ENCODE assay signal across 8 cellular contexts in the genomic region with DNA sequence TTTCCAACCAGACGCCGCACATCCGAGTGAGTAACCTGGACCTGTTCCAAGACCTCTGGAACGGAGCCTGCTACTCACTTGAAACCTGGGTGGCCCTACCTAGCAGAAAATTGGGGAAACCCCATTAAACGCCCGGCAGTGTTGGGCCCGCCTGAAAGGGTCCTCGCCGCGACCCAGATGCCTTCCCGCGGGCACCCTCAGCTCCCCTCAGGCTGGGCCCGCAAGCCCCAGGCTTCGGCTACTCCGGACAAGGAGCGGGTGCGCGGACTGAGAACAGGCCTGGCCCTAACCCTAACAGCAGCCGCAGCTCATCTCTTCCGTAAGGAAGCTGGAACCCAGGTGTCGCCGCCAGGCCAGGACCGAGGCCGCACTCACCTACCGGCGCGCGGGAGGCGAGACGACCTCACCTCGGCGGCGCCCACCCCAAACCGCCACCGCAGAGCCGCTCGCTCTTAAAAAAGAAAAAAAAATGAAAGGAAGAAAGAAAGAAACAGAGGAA. TPM values are rescaled to one million over a fixed set of nuclear protein-coding genes. Genes with fewer than 3 reads are reported as not detected.
A peak's percentile ranks its signal among the peaks of the same experiment; 100 is the strongest.
DNase-seq lines count a peak whose midpoint lies in the region; ATAC-seq and TF ChIP-seq lines count a peak whose summit lies in the region.

No MANE protein-coding gene starts in this region.

- peaks cover 9% of the 10 kb centered on the region for H3K4me1 ChIP-seq in effector memory CD4-positive, alpha-beta T cell (ENCODE audit: control insufficient read depth, insufficient read depth, low read length, poor library complexity, severe bottlenecking)
- H3K4me1 ChIP-seq in mesenchymal stem cell (ENCODE audit: control insufficient read depth, insufficient read depth, low read depth, low read length), result peaks cover 9% of the 10 kb centered on the region
- H3K4me1 ChIP-seq in thymus (ENCODE audit: control insufficient read depth, insufficient read depth, low read length), result peaks cover 15% of the 10 kb centered on the region

- peak overlapping the region; percentile 59 for H2BK120ac ChIP-seq in mesenchymal stem cell (ENCODE audit: low read depth, low read length)

- peak overlapping the region; percentile 52 to 93 for H3K4ac ChIP-seq in mesenchymal stem cell (ENCODE audit: low read depth in 1 of 2, low read length in 2 of 2)

- H3K4me2 ChIP-seq in mesenchymal stem cell (ENCODE audit: low read length, poor library complexity, severe bottlenecking), result peak overlapping the region; percentile 81

- no peak overlapping the region for H2BK5ac ChIP-seq in mesenchymal stem cell (ENCODE audit: low read depth, low read length, poor library complexity, severe bottlenecking)

- no peaks in the 10 kb centered on the region for H3K9me3 ChIP-seq in effector memory CD4-positive, alpha-beta T cell (ENCODE audit: control insufficient read depth, low read length)
- H3K9me3 ChIP-seq in mesenchymal stem cell (ENCODE audit: control insufficient read depth, low read length), result peaks cover 4% of the 10 kb centered on the region
- H3K9me3 ChIP-seq in thymus (ENCODE audit: control insufficient read depth), result no peaks in the 10 kb centered on the region

- peak; percentile 45 for ATAC-seq in GM18870 (IDR thresholded peaks at IDR 0.05; ENCODE audit: unreplicated experiment)
- peak; percentile 20 for ATAC-seq in HG03066 (IDR thresholded peaks at IDR 0.05; ENCODE audit: low read depth, unreplicated experiment)
- peak; percentile 24 for ATAC-seq in SK-N-SH treated with all-trans-retinoic acid at 6 μM for 48 hours

- under 1% methylated on average over 30 of the region's 37 CpGs for WGBS in mesenchymal stem cell
- WGBS in thymus, result under 1% methylated on average over 37 of the region's 37 CpGs

- peak overlapping the region; percentile 96 for H3K9ac ChIP-seq in mesenchymal stem cell (ENCODE audit: low read length)

- DNase-seq in COLO668 (lab: John Stamatoyannopoulos, UW; ENCODE audit: unreplicated experiment), result peak; percentile 71
- peak; percentile 22 to 34 (median 25) for DNase-seq in effector memory CD4-positive, alpha-beta T cell
- DNase-seq in mesenchymal stem cell, result peak; percentile 76
- no peak for DNase-seq in stimulated activated CD4-positive, alpha-beta T cell treated with anti-CD3 and anti-CD28 coated beads, Interleukin-1b, Interleukin-23, amount 100 ng/mL, for 48 hours

- H3K14ac ChIP-seq in mesenchymal stem cell (ENCODE audit: low read length in 2 of 2), result no peak overlapping the region

- H2AFZ ChIP-seq in mesenchymal stem cell (ENCODE audit: low read depth, low read length), result no peak overlapping the region

- peak overlapping the region; percentile 90 for H4K8ac ChIP-seq in mesenchymal stem cell (ENCODE audit: low read length)

- peak overlapping the region; percentile 99 for H3K4me3 ChIP-seq in effector memory CD4-positive, alpha-beta T cell (ENCODE audit: insufficient read depth, low read depth, low read length, poor library complexity, severe bottlenecking)
- H3K4me3 ChIP-seq in mesenchymal stem cell (ENCODE audit: insufficient read depth in 1 of 2, low read depth in 1 of 2, low read length in 2 of 2), result peak overlapping the region; percentile 70 to 82
- H3K4me3 ChIP-seq in thymus (ENCODE audit: low read length), result peak overlapping the region; percentile 96

- peak overlapping the region; percentile 18 for H2BK15ac ChIP-seq in mesenchymal stem cell (ENCODE audit: low read depth, poor library complexity, severe bottlenecking)

- H4K91ac ChIP-seq in mesenchymal stem cell (ENCODE audit: low read length), result peak overlapping the region; percentile 31

- H3K27ac ChIP-seq in effector memory CD4-positive, alpha-beta T cell (ENCODE audit: insufficient read depth, low read length, poor library complexity, severe bottlenecking), result peak overlapping the region; percentile 94
- H3K27ac ChIP-seq in mesenchymal stem cell (ENCODE audit: low read length, poor library complexity, severe bottlenecking) (peak overlapping the region; percentile 48), thymus (ENCODE audit: low read depth) (peak overlapping the region; percentile 78)

- peaks cover 21% of the 10 kb centered on the region for H3K79me1 ChIP-seq in mesenchymal stem cell (replicated peaks; ENCODE audit: low read length, poor library complexity, severe bottlenecking)

- no peak overlapping the region for H2BK12ac ChIP-seq in mesenchymal stem cell (ENCODE audit: low read length in 2 of 2)

- no peaks in the 10 kb centered on the region for H3K27me3 ChIP-seq in effector memory CD4-positive, alpha-beta T cell (replicated peaks; ENCODE audit: control insufficient read depth, insufficient read depth, low read length, poor library complexity, severe bottlenecking)
- no peaks in the 10 kb centered on the region for H3K27me3 ChIP-seq in mesenchymal stem cell (ENCODE audit: control insufficient read depth in 1 of 2, insufficient read depth in 1 of 2, low read length in 2 of 2)
- H3K27me3 ChIP-seq in thymus (ENCODE audit: control insufficient read depth, insufficient read depth), result no peaks in the 10 kb centered on the region

- no peak overlapping the region for H2AK5ac ChIP-seq in mesenchymal stem cell (ENCODE audit: low read length, severe bottlenecking)

- H3K18ac ChIP-seq in mesenchymal stem cell (ENCODE audit: low read depth in 1 of 2, low read length in 2 of 2), result peak overlapping the region; percentile 46 to 90

- H3K23ac ChIP-seq in mesenchymal stem cell (ENCODE audit: low read length in 2 of 2), result no peak overlapping the region

- H3K36me3 ChIP-seq in effector memory CD4-positive, alpha-beta T cell (ENCODE audit: control insufficient read depth, insufficient read depth, low read length), result no peaks in the 10 kb centered on the region
- H3K36me3 ChIP-seq in mesenchymal stem cell (ENCODE audit: control insufficient read depth in 1 of 2, insufficient read depth in 2 of 2, low read depth in 1 of 2, low read length in 2 of 2) (peaks cover 4% of the 10 kb centered on the region in 2 experiments), thymus (ENCODE audit: control insufficient read depth, insufficient read depth) (no peaks in the 10 kb centered on the region)

TF ChIP-seq in SK-N-SH treated with all-trans-retinoic acid at 6 μM for 48 hours, 23 proteins besides CTCF, POLR2A, EP300 and RAD21:
- TF ChIP-seq ZFP30 (CRISPR knock-in tag; IDR thresholded peaks at IDR 0.05) (no peak), GLIS3 (CRISPR knock-in tag; IDR thresholded peaks at IDR 0.05) (no peak), SNAI2 (CRISPR knock-in tag; IDR thresholded peaks at IDR 0.05) (no peak), ZNF565 (CRISPR knock-in tag; conservative IDR thresholded peaks at IDR 0.05; ENCODE audit: low read depth) (no peak), BACH2 (CRISPR knock-in tag; IDR thresholded peaks at IDR 0.05; ENCODE audit: borderline replicate concordance) (no peak), ARNTL (CRISPR knock-in tag; IDR thresholded peaks at IDR 0.05; ENCODE audit: borderline replicate concordance, low read depth) (no peak), PPARA (CRISPR knock-in tag; IDR thresholded peaks at IDR 0.05; ENCODE audit: borderline replicate concordance) (no peak), OSR1 (CRISPR knock-in tag; IDR thresholded peaks at IDR 0.05) (no peak), ZNF70 (CRISPR knock-in tag; IDR thresholded peaks at IDR 0.05) (no peak), ZC3H10 (CRISPR knock-in tag; IDR thresholded peaks at IDR 0.05) (no peak), ZFP3 (CRISPR knock-in tag; IDR thresholded peaks at IDR 0.05) (no peak), RARB (CRISPR knock-in tag; IDR thresholded peaks at IDR 0.05) (no peak), ISL1 (CRISPR knock-in tag; IDR thresholded peaks at IDR 0.05) (no peak), CSDC2 (CRISPR knock-in tag; IDR thresholded peaks at IDR 0.05) (no peak)
- TF ChIP-seq, protein P1, sequence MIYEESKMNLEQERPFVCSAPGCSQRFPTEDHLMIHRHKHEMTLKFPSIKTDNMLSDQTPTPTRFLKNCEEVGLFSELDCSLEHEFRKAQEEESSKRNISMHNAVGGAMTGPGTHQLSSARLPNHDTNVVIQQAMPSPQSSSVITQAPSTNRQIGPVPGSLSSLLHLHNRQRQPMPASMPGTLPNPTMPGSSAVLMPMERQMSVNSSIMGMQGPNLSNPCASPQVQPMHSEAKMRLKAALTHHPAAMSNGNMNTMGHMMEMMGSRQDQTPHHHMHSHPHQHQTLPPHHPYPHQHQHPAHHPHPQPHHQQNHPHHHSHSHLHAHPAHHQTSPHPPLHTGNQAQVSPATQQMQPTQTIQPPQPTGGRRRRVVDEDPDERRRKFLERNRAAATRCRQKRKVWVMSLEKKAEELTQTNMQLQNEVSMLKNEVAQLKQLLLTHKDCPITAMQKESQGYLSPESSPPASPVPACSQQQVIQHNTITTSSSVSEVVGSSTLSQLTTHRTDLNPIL (CRISPR knock-in tag; IDR thresholded peaks at IDR 0.05; ENCODE audit: low read depth), result no peak
- TF ChIP-seq, protein P2, sequence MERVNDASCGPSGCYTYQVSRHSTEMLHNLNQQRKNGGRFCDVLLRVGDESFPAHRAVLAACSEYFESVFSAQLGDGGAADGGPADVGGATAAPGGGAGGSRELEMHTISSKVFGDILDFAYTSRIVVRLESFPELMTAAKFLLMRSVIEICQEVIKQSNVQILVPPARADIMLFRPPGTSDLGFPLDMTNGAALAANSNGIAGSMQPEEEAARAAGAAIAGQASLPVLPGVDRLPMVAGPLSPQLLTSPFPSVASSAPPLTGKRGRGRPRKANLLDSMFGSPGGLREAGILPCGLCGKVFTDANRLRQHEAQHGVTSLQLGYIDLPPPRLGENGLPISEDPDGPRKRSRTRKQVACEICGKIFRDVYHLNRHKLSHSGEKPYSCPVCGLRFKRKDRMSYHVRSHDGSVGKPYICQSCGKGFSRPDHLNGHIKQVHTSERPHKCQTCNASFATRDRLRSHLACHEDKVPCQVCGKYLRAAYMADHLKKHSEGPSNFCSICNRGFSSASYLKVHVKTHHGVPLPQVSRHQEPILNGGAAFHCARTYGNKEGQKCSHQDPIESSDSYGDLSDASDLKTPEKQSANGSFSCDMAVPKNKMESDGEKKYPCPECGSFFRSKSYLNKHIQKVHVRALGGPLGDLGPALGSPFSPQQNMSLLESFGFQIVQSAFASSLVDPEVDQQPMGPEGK (CRISPR knock-in tag; IDR thresholded peaks at IDR 0.05; ENCODE audit: borderline replicate concordance), result no peak
TF ChIP-seq in SK-N-SH treated with all-trans-retinoic acid at 6 μM for 48 hours: peak in this region for 0.

RNA-seq across cellular contexts. Expression of a gene that starts 0.3 kb away (rescaled TPM):
- 72.7 TPM for polyA plus RNA-seq in mesenchymal stem cell (2013, experiment 1 of 2)
- 70.2 TPM for polyA plus RNA-seq in mesenchymal stem cell (2013, experiment 2 of 2)
- polyA plus RNA-seq in thymus, result 93.1 TPM

RNA-seq across cellular contexts. Expression of a gene that starts 0.6 kb away (rescaled TPM):
- polyA plus RNA-seq in mesenchymal stem cell (2013, experiment 1 of 2), result 55.6 TPM
- 53.4 TPM for polyA plus RNA-seq in mesenchymal stem cell (2013, experiment 2 of 2)
- 19.4 TPM for polyA plus RNA-seq in thymus

RNA-seq across cellular contexts. Expression of a gene that starts 59.6 kb away (rescaled TPM):
- 81.6 TPM for polyA plus RNA-seq in mesenchymal stem cell (2013, experiment 1 of 2)
- 83.7 TPM for polyA plus RNA-seq in mesenchymal stem cell (2013, experiment 2 of 2)
- polyA plus RNA-seq in thymus, result 54.7 TPM
